Comparison of ENCODE assay signal across 16 cellular contexts in the genomic region with DNA sequence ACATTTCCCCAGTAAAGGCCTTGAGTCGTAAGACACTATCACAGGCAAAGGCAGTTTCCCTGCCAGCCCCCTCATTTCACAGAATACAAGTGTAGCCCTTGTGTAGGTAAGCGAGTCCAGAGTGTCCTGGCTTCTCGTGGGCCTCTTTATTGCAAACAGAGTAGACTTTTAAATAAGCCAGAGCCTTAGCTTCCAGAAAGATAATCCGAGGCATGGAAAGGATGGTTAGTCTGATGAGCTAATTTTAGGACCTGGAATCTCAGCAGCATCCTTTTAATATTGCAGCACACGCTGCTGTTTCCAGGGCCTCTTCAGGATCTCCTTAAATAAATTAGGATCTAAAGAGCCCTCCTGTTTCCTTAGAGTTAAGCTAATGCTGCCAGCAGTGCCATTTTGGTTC.
DNase-seq lines count a peak whose midpoint lies in the region; ATAC-seq and TF ChIP-seq lines count a peak whose summit lies in the region.
"Had no signal": no experiment of that assay in that cellular context is flagged by ENCODE, and none has a peak within 500 bp of the region (broad histone marks: within the 10 kb centered on the region; RNA-seq: fewer than 3 reads in every experiment).

No MANE protein-coding gene starts in this region.

- H3K4me1 ChIP-seq in SK-N-SH (ENCODE audit: control insufficient read depth in 1 of 2, insufficient read depth in 2 of 2, low read depth in 1 of 2, low read length in 1 of 2), result peaks cover 17 to 25% of the 10 kb centered on the region in 2 experiments
- H3K4me1 ChIP-seq in H9 (ENCODE audit: insufficient read depth, low read length), result peaks cover 4% of the 10 kb centered on the region; the same call in 1 of the 2 replicates
- peaks cover 0 to 25% (median 23%) of the 10 kb centered on the region in 4 donors for H3K4me1 ChIP-seq in sigmoid colon

- H3K4me2 ChIP-seq in SK-N-SH (no peak overlapping the region), H9 (ENCODE audit: insufficient read depth, insufficient read length, low read length) (no peak overlapping the region)
- H3K4me2 ChIP-seq: GM23338 had no signal

- H4K5ac ChIP-seq in H9 (ENCODE audit: insufficient read length, low read depth, low read length), result no peak overlapping the region

- CTCF ChIA-PET in SK-N-SH (lab: Yijun Ruan, JAX), result interaction anchor here (0.6 to 1.0 kb wide), 2 partner anchors 160 to 1436 kb away, joined by 3 read pairs; no protein-coding TSS in a partner anchor
- CTCF ChIA-PET in GM10248 (lab: Yijun Ruan, JAX), result interaction anchor here (1.4 kb wide), 1 partner anchor 160 kb away, joined by 4 read pairs; no protein-coding TSS in a partner anchor

- H3K14ac ChIP-seq in H9 (ENCODE audit: insufficient read depth, low read length), result no peak overlapping the region

- ATAC-seq in SK-N-SH treated with all-trans-retinoic acid at 6 μM for 48 hours (no peak), GM19455 (IDR thresholded peaks at IDR 0.05; ENCODE audit: unreplicated experiment) (no peak)
- ATAC-seq: GM12878 had no signal

- no peak overlapping the region for H4K91ac ChIP-seq in H9 (ENCODE audit: insufficient read length, low read depth, low read length)

- DNase-seq in SK-N-SH, result no peak
- no peak for DNase-seq in H9
- DNase-seq in sigmoid colon, result no peak
- DNase-seq in anterior cingulate cortex (lab: John Stamatoyannopoulos, UW), result no peak
- DNase-seq in GM10248 (ENCODE audit: extremely low spot score), result no peak
- DNase-seq: AML-193; CD4-positive, CD25-positive, alpha-beta regulatory T cell; DMS53; H7 had no signal

- H3K79me2 ChIP-seq in SK-N-SH (ENCODE audit: insufficient read depth) (no peaks in the 10 kb centered on the region), H9 (ENCODE audit: insufficient read depth, low read length) (no peaks in the 10 kb centered on the region)

- H3K23me2 ChIP-seq in H9 (ENCODE audit: insufficient read length, low read depth, low read length, poor library complexity, severe bottlenecking), result no peaks in the 10 kb centered on the region

- intact Hi-C loops in sigmoid colon (cut with DNase I), result no loop called here

- H2BK120ac ChIP-seq in H9 (ENCODE audit: low read depth, low read length, poor library complexity, severe bottlenecking), result no peak overlapping the region

- TF ChIP-seq EP300 in SK-N-SH (IDR thresholded peaks at IDR 0.05; ENCODE audit: borderline replicate concordance in 1 of 2, low read depth in 1 of 2, low read length in 1 of 2), result no peak
- no peak for TF ChIP-seq EP300 in sigmoid colon (IDR thresholded peaks at IDR 0.05)

- no peaks in the 10 kb centered on the region for H3K9me3 ChIP-seq in SK-N-SH
- no peaks in the 10 kb centered on the region for H3K9me3 ChIP-seq in H9 (ENCODE audit: control insufficient read depth, low read depth, low read length)
- H3K9me3 ChIP-seq in sigmoid colon, result no peaks in the 10 kb centered on the region
- H3K9me3 ChIP-seq: BLaER1 treated with 17β-estradiol and CSF1 and Interleukin-3, amounts not matched to agents 10 nM and 100 nM had no signal

- H3K27me3 ChIP-seq in SK-N-SH (ENCODE audit: insufficient read depth), result no peaks in the 10 kb centered on the region
- no peaks in the 10 kb centered on the region for H3K27me3 ChIP-seq in H9 (ENCODE audit: insufficient read depth, low read length)
- H3K27me3 ChIP-seq in sigmoid colon, result no peaks in the 10 kb centered on the region
- H3K27me3 ChIP-seq: BLaER1 treated with 17β-estradiol and CSF1 and Interleukin-3, amounts not matched to agents 10 nM and 100 nM had no signal

- H2AK5ac ChIP-seq in H9 (ENCODE audit: insufficient read length, low read length), result no peak overlapping the region

- TF ChIP-seq RAD21 in SK-N-SH (IDR thresholded peaks at IDR 0.05; ENCODE audit: low read length), result no peak

- no peak overlapping the region for H3K56ac ChIP-seq in H9 (ENCODE audit: insufficient read length, low read depth, low read length)

- H3K36me3 ChIP-seq in SK-N-SH (replicated peaks in 1 of 2; ENCODE audit: control insufficient read depth in 1 of 2, insufficient read depth in 2 of 2, low read length in 1 of 2) (no peaks in the 10 kb centered on the region), sigmoid colon (no peaks in the 10 kb centered on the region)
- H3K36me3 ChIP-seq: BLaER1 treated with 17β-estradiol and CSF1 and Interleukin-3, amounts not matched to agents 10 nM and 100 nM had no signal

- TF ChIP-seq POLR2A in sigmoid colon (IDR thresholded peaks at IDR 0.05), result no peak

- no peak overlapping the region for H2BK20ac ChIP-seq in H9 (ENCODE audit: low read depth, low read length, poor library complexity, severe bottlenecking)

- WGBS in SK-N-SH (ENCODE audit: low lambda C conversion rate), result 92% methylated on average over 5 of the region's 5 CpGs
- WGBS in H9 (ENCODE audit: extremely low coverage, insufficient read length, low lambda C conversion rate), result no CpG with 5 or more reads among the region's 5 CpGs
- 87 to 93% methylated on average over 5 of the region's 5 CpGs for WGBS in sigmoid colon, 2 donors

- H2BK5ac ChIP-seq in H9 (ENCODE audit: insufficient read length, low read length), result no peak overlapping the region

- no peak for TF ChIP-seq CTCF in SK-N-SH (IDR thresholded peaks at IDR 0.05)
- TF ChIP-seq CTCF in H9 (conservative IDR thresholded peaks at IDR 0.05), result no peak
- TF ChIP-seq CTCF in sigmoid colon (IDR thresholded peaks at IDR 0.05), result no peak
- no peak for TF ChIP-seq CTCF in GM10248 (IDR thresholded peaks at IDR 0.05; ENCODE audit: control extremely low read depth, extremely low read depth, low read depth, missing control alignments)

- no peak overlapping the region for H3K18ac ChIP-seq in H9 (ENCODE audit: insufficient read length, low read depth, low read length)

- H3K79me1 ChIP-seq in H9 (ENCODE audit: insufficient read depth, low read depth, low read length, poor library complexity, severe bottlenecking), result no peaks in the 10 kb centered on the region

- H2BK15ac ChIP-seq in H9 (ENCODE audit: low read depth, low read length), result no peak overlapping the region

- H4K8ac ChIP-seq in H9 (replicated peaks; ENCODE audit: insufficient read length, low read depth, low read length), result no peak overlapping the region

- H2AFZ ChIP-seq in SK-N-SH (ENCODE audit: low read depth) (peak overlapping the region; percentile 51; the same call in 1 of the 2 replicates), H9 (ENCODE audit: low read length) (no peak overlapping the region)
- H2AFZ ChIP-seq: GM23338 had no signal

- H3K4me3 ChIP-seq in SK-N-SH (ENCODE audit: low read depth in 2 of 2, low read length in 1 of 2) (no peak overlapping the region), sigmoid colon (no peak overlapping the region)
- H3K4me3 ChIP-seq: BLaER1 treated with 17β-estradiol and CSF1 and Interleukin-3, amounts not matched to agents 10 nM and 100 nM; GM12878; GM23338 had no signal

- peaks cover 8 to 12% of the 10 kb centered on the region in 2 experiments for H3K4me1 Mint-ChIP-seq in H9
- H3K4me1 Mint-ChIP-seq: CD4-positive, CD25-positive, alpha-beta regulatory T cell had no signal

- H3T11ph ChIP-seq in H9 (ENCODE audit: low read length), result no peak overlapping the region

- peak overlapping the region in 2 of 3 experiments; percentile 50 to 69; a peak in 2 of 7 replicates for H3K27ac Mint-ChIP-seq in H9
- H3K27ac Mint-ChIP-seq: CD4-positive, CD25-positive, alpha-beta regulatory T cell; GM23338 had no signal

- no peaks in the 10 kb centered on the region for H3K36me3 Mint-ChIP-seq in H9 (ENCODE audit: insufficient read depth in 1 of 3, low read depth in 3 of 3)
- H3K36me3 Mint-ChIP-seq: CD4-positive, CD25-positive, alpha-beta regulatory T cell had no signal

- H3K4ac ChIP-seq in H9 (ENCODE audit: low read depth, low read length), result no peak overlapping the region

- H4K20me1 ChIP-seq in SK-N-SH (ENCODE audit: insufficient read depth) (no peaks in the 10 kb centered on the region), H9 (ENCODE audit: control insufficient read depth, insufficient read depth, insufficient read length) (no peaks in the 10 kb centered on the region)
- H4K20me1 ChIP-seq: BLaER1 treated with 17β-estradiol and CSF1 and Interleukin-3, amounts not matched to agents 10 nM and 100 nM had no signal

- no peaks in the 10 kb centered on the region for H3K27me3 Mint-ChIP-seq in H9 (ENCODE audit: low read depth)
- H3K27me3 Mint-ChIP-seq: CD4-positive, CD25-positive, alpha-beta regulatory T cell had no signal

- no peaks in the 10 kb centered on the region for H3K9me2 ChIP-seq in SK-N-SH

- H3K27ac ChIP-seq in SK-N-SH (ENCODE audit: low read depth in 2 of 2, low read length in 1 of 2) (peak overlapping the region; percentile 80 to 84; a peak in 3 of 4 replicates), H9 (ENCODE audit: insufficient read length, low read depth, low read length) (no peak overlapping the region), cingulate gyrus (ENCODE audit: low read depth, low read length) (peak overlapping the region; percentile 42), sigmoid colon (peak overlapping the region in 3 of 4 donors; percentile 59 to 67 (median 62))
- H3K27ac ChIP-seq: 22Rv1 had no signal

- H3K9me3 Mint-ChIP-seq in H9, result no peaks in the 10 kb centered on the region
- H3K9me3 Mint-ChIP-seq: GM23338 had no signal

- no peak overlapping the region for H3K9ac ChIP-seq in SK-N-SH
- no peak overlapping the region for H3K9ac ChIP-seq in H9 (ENCODE audit: extremely low read depth, insufficient read length, low read length)
- H3K9ac ChIP-seq: BLaER1 treated with 17β-estradiol and CSF1 and Interleukin-3, amounts not matched to agents 10 nM and 100 nM had no signal

- no peak overlapping the region for H3K4me3 Mint-ChIP-seq in H9
- H3K4me3 Mint-ChIP-seq: CD4-positive, CD25-positive, alpha-beta regulatory T cell; GM23338 had no signal

- no peak overlapping the region for H2BK12ac ChIP-seq in H9 (ENCODE audit: insufficient read length, low read depth, low read length)

- H3F3A ChIP-seq in SK-N-SH (replicated peaks; ENCODE audit: insufficient read depth), result peaks cover 14% of the 10 kb centered on the region

- H3K23ac ChIP-seq in H9 (ENCODE audit: insufficient read length, low read depth, low read length), result no peak overlapping the region

- POLR2A ChIA-PET in SK-N-SH (lab: Yijun Ruan, JAX) (no interaction called here), GM10248 (lab: Yijun Ruan, JAX) (no interaction called here)

TF ChIP-seq in SK-N-SH, 30 proteins besides CTCF, POLR2A, EP300 and RAD21 (continues in another document):
- TF ChIP-seq TAF1 (IDR thresholded peaks at IDR 0.05; ENCODE audit: borderline replicate concordance, low read depth, low read length) (no peak), MEF2A (IDR thresholded peaks at IDR 0.05; ENCODE audit: borderline replicate concordance, low read depth) (no peak), FOXM1 (IDR thresholded peaks at IDR 0.05; ENCODE audit: low read depth) (no peak), RCOR1 (IDR thresholded peaks at IDR 0.05; ENCODE audit: low read length) (no peak), POLR2AphosphoS5 (IDR thresholded peaks at IDR 0.05; ENCODE audit: low read depth, low read length) (no peak)

TF ChIP-seq in SK-N-SH treated with all-trans-retinoic acid at 6 μM for 48 hours, 23 proteins besides CTCF, POLR2A, EP300 and RAD21 (continues in another document):
- TF ChIP-seq ARNTL (CRISPR knock-in tag; IDR thresholded peaks at IDR 0.05; ENCODE audit: borderline replicate concordance, low read depth) (no peak), ZNF70 (CRISPR knock-in tag; IDR thresholded peaks at IDR 0.05) (no peak)
